In genomic region chr1:223707270-223708000, GRCh38 we compare ENCODE assay signal across 1 cellular context.
TF ChIP-seq lines count a peak whose summit lies in the region.

No MANE protein-coding gene starts in this region.

TF ChIP-seq in K562, 482 proteins besides CTCF, POLR2A, EP300 and RAD21 (continued from another document and continues in another):
- no peak for TF ChIP-seq ZNF518B (CRISPR knock-in tag; IDR thresholded peaks at IDR 0.05)
- TF ChIP-seq E2F1 (CRISPR knock-in tag; IDR thresholded peaks at IDR 0.05) = no peak
- TF ChIP-seq NFE2 (IDR thresholded peaks at IDR 0.05; ENCODE audit: low read depth) = peak; percentile 42; the same call in 1 of the 2 replicates
- TF ChIP-seq AFF4 (CRISPR knock-in tag; IDR thresholded peaks at IDR 0.05) = no peak
- no peak for TF ChIP-seq ZNF449 (CRISPR knock-in tag; IDR thresholded peaks at IDR 0.05)
- TF ChIP-seq ZZZ3 (IDR thresholded peaks at IDR 0.05) = no peak
- TF ChIP-seq ZFP30 (CRISPR knock-in tag; IDR thresholded peaks at IDR 0.05; ENCODE audit: borderline replicate concordance) = no peak
- TF ChIP-seq IRF9 (tag; IDR thresholded peaks at IDR 0.05) = no peak
- TF ChIP-seq CREBBP (IDR thresholded peaks at IDR 0.05; ENCODE audit: low read depth, low read length) = no peak
- TF ChIP-seq CEBPZ (IDR thresholded peaks at IDR 0.05; ENCODE audit: borderline replicate concordance, low read depth, low read length) = no peak
- TF ChIP-seq SNRNP70 (optimal IDR thresholded peaks at IDR 0.05; ENCODE audit: low read depth, low read length) = no peak
- TF ChIP-seq HDAC2 (IDR thresholded peaks at IDR 0.05) = peak; percentile 88
- TF ChIP-seq SMARCA5 (IDR thresholded peaks at IDR 0.05) = peak; percentile 60; the same call in 1 of the 2 replicates
- no peak for TF ChIP-seq RBM22 (IDR thresholded peaks at IDR 0.05; ENCODE audit: low read depth, low read length, poor library complexity, severe bottlenecking)
- TF ChIP-seq TEAD4 (IDR thresholded peaks at IDR 0.05; ENCODE audit: low read length) = no peak
- no peak for TF ChIP-seq TEAD4 (CRISPR knock-in tag; IDR thresholded peaks at IDR 0.05; ENCODE audit: borderline replicate concordance)
- no peak for TF ChIP-seq PRMT5 (CRISPR knock-in tag; IDR thresholded peaks at IDR 0.05)
- TF ChIP-seq ZNF184 (CRISPR knock-in tag; IDR thresholded peaks at IDR 0.05) = no peak
- no peak for TF ChIP-seq ZNF696 (CRISPR knock-in tag; conservative IDR thresholded peaks at IDR 0.05)
- no peak for TF ChIP-seq ZBTB9 (CRISPR knock-in tag; IDR thresholded peaks at IDR 0.05)
- TF ChIP-seq EP400 (IDR thresholded peaks at IDR 0.05) = peak; percentile 48
- TF ChIP-seq HOXB6 (CRISPR knock-in tag; IDR thresholded peaks at IDR 0.05; ENCODE audit: borderline replicate concordance) = no peak
- 0 out of 2 replicates have a peak, but pooled peaks have one; percentile 50 for TF ChIP-seq MEF2D (tag; conservative IDR thresholded peaks at IDR 0.05; ENCODE audit: low read depth)
- TF ChIP-seq ZNF311 (CRISPR knock-in tag; IDR thresholded peaks at IDR 0.05) = no peak
- no peak for TF ChIP-seq ZNF224 (CRISPR knock-in tag; IDR thresholded peaks at IDR 0.05)
- no peak for TF ChIP-seq SREBF1 (IDR thresholded peaks at IDR 0.05; ENCODE audit: borderline replicate concordance, low read depth, low read length)
- no peak for TF ChIP-seq RBM39 (optimal IDR thresholded peaks at IDR 0.05; ENCODE audit: low read depth, low read length)
